1 cellular context compared by ENCODE assay signal in genomic region chr12:2004113-2004929, GRCh38.
TF ChIP-seq lines count a peak whose summit lies in the region.

DCP1B (minus strand) TSS chr12:2004457; CDS start chr12:2004431, 26 bp downstream.

TF ChIP-seq in HepG2, 621 proteins besides CTCF, POLR2A, EP300 and RAD21 (continued from another document and continues in another):
- TF ChIP-seq GPN1 (CRISPR knock-in tag; IDR thresholded peaks at IDR 0.05; ENCODE audit: borderline replicate concordance) (no peak; the same call in 1 of the 2 replicates), ZFY (CRISPR knock-in tag; IDR thresholded peaks at IDR 0.05) (peak; percentile 96), NONO (IDR thresholded peaks at IDR 0.05) (no peak), NONO (CRISPR knock-in tag; conservative IDR thresholded peaks at IDR 0.05) (peak; percentile 91), ZNF350 (CRISPR knock-in tag; IDR thresholded peaks at IDR 0.05; ENCODE audit: borderline replicate concordance, low read depth) (peak; percentile 98), GATAD1 (CRISPR knock-in tag; IDR thresholded peaks at IDR 0.05) (peak; percentile 88), ZNF724P (CRISPR knock-in tag; IDR thresholded peaks at IDR 0.05; ENCODE audit: borderline replicate concordance) (no peak), ADNP (CRISPR knock-in tag; IDR thresholded peaks at IDR 0.05) (no peak), SIN3A (IDR thresholded peaks at IDR 0.05; ENCODE audit: borderline replicate concordance, low read depth, low read length) (peak; percentile 61; the same call in 1 of the 2 replicates), FOXP1 (IDR thresholded peaks at IDR 0.05) (no peak), FOXP1 (CRISPR knock-in tag; IDR thresholded peaks at IDR 0.05) (peak; percentile 38; the same call in 1 of the 2 replicates), ZNF263 (CRISPR knock-in tag; IDR thresholded peaks at IDR 0.05) (0 out of 2 replicates have a peak, but pooled peaks have one; percentile 11), ZBTB2 (CRISPR knock-in tag; IDR thresholded peaks at IDR 0.05; ENCODE audit: low read depth) (no peak), ZNF780A (CRISPR knock-in tag; IDR thresholded peaks at IDR 0.05) (no peak), NFATC3 (CRISPR knock-in tag; IDR thresholded peaks at IDR 0.05) (no peak), REL (CRISPR knock-in tag; conservative IDR thresholded peaks at IDR 0.05) (0 out of 2 replicates have a peak, but pooled peaks have one; percentile 31), CREM (IDR thresholded peaks at IDR 0.05) (peak; percentile 49), CREM (CRISPR knock-in tag; IDR thresholded peaks at IDR 0.05) (no peak), NFE2L1 (CRISPR knock-in tag; IDR thresholded peaks at IDR 0.05; ENCODE audit: borderline replicate concordance) (0 out of 2 replicates have a peak, but pooled peaks have one; percentile 76), MYPOP (CRISPR knock-in tag; IDR thresholded peaks at IDR 0.05) (peak; percentile 55; the same call in 1 of the 2 replicates), ZNF790 (CRISPR knock-in tag; IDR thresholded peaks at IDR 0.05; ENCODE audit: borderline replicate concordance) (peak; percentile 74; the same call in 1 of the 2 replicates), SMAD9 (CRISPR knock-in tag; IDR thresholded peaks at IDR 0.05) (peak; percentile 82; the same call in 1 of the 2 replicates), ZNF589 (CRISPR knock-in tag; conservative IDR thresholded peaks at IDR 0.05) (no peak), SCMH1 (CRISPR knock-in tag; IDR thresholded peaks at IDR 0.05; ENCODE audit: borderline replicate concordance) (no peak), PREB (CRISPR knock-in tag; IDR thresholded peaks at IDR 0.05) (0 out of 2 replicates have a peak, but pooled peaks have one; percentile 33), ZNF407 (CRISPR knock-in tag; IDR thresholded peaks at IDR 0.05; ENCODE audit: not compliant biosample characterization) (peak; percentile 91), IRF1 (CRISPR knock-in tag; IDR thresholded peaks at IDR 0.05; ENCODE audit: low read depth) (0 out of 2 replicates have a peak, but pooled peaks have one; percentile 74), HDAC1 (CRISPR knock-in tag; IDR thresholded peaks at IDR 0.05) (peak; percentile 96), KAT2B (IDR thresholded peaks at IDR 0.05; ENCODE audit: borderline replicate concordance, low read depth, low read length) (no peak), SRSF4 (IDR thresholded peaks at IDR 0.05; ENCODE audit: low read depth, low read length, poor library complexity, severe bottlenecking) (no peak), WIZ (CRISPR knock-in tag; IDR thresholded peaks at IDR 0.05) (peak; percentile 81), ZBTB34 (CRISPR knock-in tag; IDR thresholded peaks at IDR 0.05) (no peak), ATF3 (CRISPR knock-in tag; IDR thresholded peaks at IDR 0.05) (no peak), RBM39 (IDR thresholded peaks at IDR 0.05; ENCODE audit: low read depth, low read length, poor library complexity, severe bottlenecking) (peak; percentile 83), ZNF691 (CRISPR knock-in tag; IDR thresholded peaks at IDR 0.05; ENCODE audit: borderline replicate concordance, low read depth) (peak; percentile 87; the same call in 1 of the 2 replicates), TRAFD1 (CRISPR knock-in tag; IDR thresholded peaks at IDR 0.05; ENCODE audit: borderline replicate concordance) (peak; percentile 89; the same call in 1 of the 2 replicates), HHEX (CRISPR knock-in tag; IDR thresholded peaks at IDR 0.05) (no peak), POLR2AphosphoS5 (IDR thresholded peaks at IDR 0.05; ENCODE audit: low read depth, low read length) (peak; percentile 86), MAX (IDR thresholded peaks at IDR 0.05) (peak; percentile 85), ZBTB43 (CRISPR knock-in tag; conservative IDR thresholded peaks at IDR 0.05) (0 out of 2 replicates have a peak, but pooled peaks have one; percentile 29), ATF5 (CRISPR knock-in tag; IDR thresholded peaks at IDR 0.05; ENCODE audit: low read depth) (peak; percentile 81; the same call in 1 of the 2 replicates)
